10 cellular contexts compared by ENCODE assay signal in the genomic region with DNA sequence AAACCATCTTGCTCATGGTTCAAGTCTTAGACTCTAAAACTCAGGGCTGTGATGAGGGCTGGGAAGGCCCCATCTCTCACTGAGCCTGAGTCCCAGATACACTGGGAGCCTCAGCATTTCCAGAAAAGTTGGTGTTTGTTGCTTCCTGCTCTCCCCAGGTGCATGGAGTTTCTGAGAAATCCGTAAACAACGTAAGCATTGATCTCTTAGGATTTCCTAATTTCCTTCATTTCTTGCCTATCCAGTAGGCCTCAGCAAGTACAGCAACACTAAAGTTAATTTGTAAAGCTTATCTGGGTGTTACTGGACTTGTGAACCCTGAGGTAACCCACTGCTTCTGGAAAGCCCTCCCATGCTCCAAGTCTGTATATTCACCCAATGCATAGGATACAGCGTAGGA.
"Had no signal": no experiment of that assay in that cellular context is flagged by ENCODE, and none has a peak within 500 bp of the region (broad histone marks: within the 10 kb centered on the region; RNA-seq: fewer than 3 reads in every experiment).

No MANE protein-coding gene starts in this region.

- H3K27ac Mint-ChIP-seq: GM23338, HFFc6 had no signal

- FAIRE-seq: H1, H54, HTR-8/SVneo, K562 had no signal

- H3K36me3 ChIP-seq: HAP-1 had no signal

- H3K9me3 ChIP-seq: HAP-1 had no signal

- H2AFZ ChIP-seq: GM23338 had no signal

- H3K4me3 ChIP-seq: GM23338, HAP-1, K562 had no signal

- H3K4me2 ChIP-seq: GM23338 had no signal

- DNase-seq: HFFc6, IMR-90, KG1 had no signal

- ATAC-seq: GM23338, HCT116, K562 had no signal

- H3K4me3 Mint-ChIP-seq: GM23338, HFFc6 had no signal
